ENCODE assay signal across 8 cellular contexts in the genomic region with DNA sequence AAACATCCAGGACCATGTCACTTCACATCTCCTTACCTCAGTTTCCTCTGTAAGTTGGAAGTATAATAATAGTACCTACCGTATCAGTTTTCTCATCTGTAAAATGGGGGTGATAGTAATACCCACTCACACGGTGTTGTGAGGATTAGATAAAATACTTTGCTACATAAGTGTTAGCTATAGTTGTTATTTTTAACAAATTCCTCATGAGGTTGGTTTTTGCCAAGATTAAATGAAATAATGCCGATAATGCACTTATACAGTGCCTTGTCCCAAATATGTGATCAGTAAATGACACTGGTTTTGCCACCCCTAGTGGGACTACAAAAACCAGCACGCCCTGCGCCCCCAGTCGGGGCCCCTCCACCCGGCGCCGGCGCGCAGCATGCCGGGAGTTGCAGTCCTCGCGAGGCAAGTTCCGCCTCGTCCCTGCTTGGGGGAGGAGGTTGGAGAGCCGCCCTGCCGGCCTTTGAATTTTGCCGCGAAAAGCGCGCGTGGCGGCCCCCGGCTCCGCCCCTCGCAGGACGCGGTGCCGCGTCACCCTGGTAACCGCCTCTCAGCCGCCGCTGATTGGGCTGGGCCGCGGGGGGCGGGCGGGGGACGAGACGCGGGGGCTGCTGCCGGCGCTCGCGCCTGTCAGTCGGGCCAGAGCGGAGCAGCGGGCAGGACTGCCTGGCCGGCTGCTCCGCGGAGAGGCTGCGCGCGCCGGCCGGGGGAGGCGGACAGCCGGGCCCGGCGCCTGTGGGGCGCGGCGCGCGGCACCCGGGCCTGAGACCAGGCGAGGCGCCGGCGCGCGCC. TPM values are rescaled to one million over a fixed set of nuclear protein-coding genes. Genes with fewer than 3 reads are reported as not detected.
A peak's percentile ranks its signal among the peaks of the same experiment; 100 is the strongest.
DNase-seq lines count a peak whose midpoint lies in the region; ATAC-seq and FAIRE-seq lines count a peak whose summit lies in the region.

A gene (plus strand): TSS at position 639 of the 798 bp plus-strand sequence. CDS start 30,322 bp downstream, outside the sequence.

- ATAC-seq in HG02973 (IDR thresholded peaks at IDR 0.05; ENCODE audit: unreplicated experiment): peak; percentile 87
- ATAC-seq in aorta (ENCODE audit: low FRiP score): peak; percentile 97

- FAIRE-seq in GM18507 (lab: Jason Lieb, UNC): peak; percentile 94

- 1% methylated on average over 56 to 72 of the region's 72 CpGs for WGBS in aorta, 2 donors

- H3K4me1 ChIP-seq in rectal smooth muscle tissue (ENCODE audit: control insufficient read depth, insufficient read depth, low read length): peaks cover 14% of the 10 kb centered on the region
- H3K4me1 ChIP-seq in aorta (ENCODE audit: control insufficient read depth in 1 of 2, insufficient read depth in 2 of 2, low read length in 2 of 2): no peaks in the 10 kb centered on the region

- H3K27me3 ChIP-seq in rectal smooth muscle tissue (ENCODE audit: control insufficient read depth, insufficient read depth, low read length) (no peaks in the 10 kb centered on the region), aorta (ENCODE audit: control insufficient read depth in 1 of 2, insufficient read depth in 2 of 2, low read length in 1 of 2) (no peaks in the 10 kb centered on the region)

- no peaks in the 10 kb centered on the region for H3K36me3 ChIP-seq in rectal smooth muscle tissue (ENCODE audit: control insufficient read depth, insufficient read depth, low read length)
- no peaks in the 10 kb centered on the region for H3K36me3 ChIP-seq in aorta (ENCODE audit: control insufficient read depth in 1 of 2, insufficient read depth in 2 of 2, low read length in 1 of 2)

- no peak within 1 kb of the TSS for H3K9ac ChIP-seq in rectal smooth muscle tissue (ENCODE audit: low read length)

- H3K4me3 ChIP-seq in rectal smooth muscle tissue (ENCODE audit: low read length): peak within 1 kb of the TSS; percentile 61
- H3K4me3 ChIP-seq in aorta (ENCODE audit: low read length in 2 of 2): peak within 1 kb of the TSS; percentile 51 to 66

- DNase-seq in GM18507 (ENCODE audit: extremely low spot score, insufficient read length, low read depth) (peak; percentile 89), NCI-H2029 (lab: John Stamatoyannopoulos, UW) (peak; percentile 95), T-helper 9 cell (peak; percentile 95), astrocyte of the hippocampus (ENCODE audit: low read depth, low spot score) (peak; percentile 99), hepatic stellate cell (ENCODE audit: low spot score) (peak; percentile 97), aorta (peak; percentile 98 to 99)

- intact Hi-C loops in aorta (cut with DNase I): no loop called here

- H3K9me3 ChIP-seq in aorta (ENCODE audit: control insufficient read depth, low read length): no peaks in the 10 kb centered on the region

- H3K27ac ChIP-seq in rectal smooth muscle tissue (ENCODE audit: low read depth, low read length): peak within 1 kb of the TSS; percentile 37
- no peak within 1 kb of the TSS for H3K27ac ChIP-seq in aorta (ENCODE audit: low read depth in 1 of 2, low read length in 2 of 2)

RNA-seq across cellular contexts. Expression of the gene that starts here (rescaled TPM):
- total RNA-seq in aorta: under 1 TPM; 0.48 to 0.52 TPM
- under 1 TPM; 0.25 to 0.28 TPM for polyA plus RNA-seq in aorta

Comparison
In these comparisons a context has a peak if more than half of its experiments do, and no peak if none do; other contexts are left out.
1. Peak in DNase-seq, ATAC-seq and H3K4me3 ChIP-seq in aorta; RNA of the gene not detected or under 1 TPM.